29 cellular contexts compared by ENCODE assay signal in the genomic region with DNA sequence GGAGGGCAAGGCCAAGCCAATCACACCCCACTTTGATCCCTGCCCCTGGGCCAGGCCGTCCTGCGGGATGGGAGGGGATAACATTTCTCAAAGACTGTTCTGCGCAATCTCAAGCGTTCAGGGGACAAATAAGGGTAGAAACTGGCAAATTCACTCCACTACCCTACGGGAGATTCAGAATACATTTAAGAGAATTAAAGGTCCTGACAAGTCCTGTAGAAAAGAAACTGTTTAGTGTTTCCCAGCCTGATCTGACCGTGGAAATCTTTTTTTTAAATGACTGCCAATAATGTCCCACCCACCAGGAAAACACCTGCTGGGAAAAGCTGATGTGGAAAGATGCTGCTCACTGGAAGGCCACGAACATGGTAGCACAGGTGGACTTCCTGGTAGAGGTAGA. TPM values are rescaled to one million over a fixed set of nuclear protein-coding genes. Genes with fewer than 3 reads are reported as not detected.
"Had no signal": no experiment of that assay in that cellular context is flagged by ENCODE, and none has a peak within 500 bp of the region (broad histone marks: within the 10 kb centered on the region; RNA-seq: fewer than 3 reads in every experiment).

No MANE protein-coding gene starts in this region.

- H3K36me3 Mint-ChIP-seq: activated CD4-positive, alpha-beta memory T cell treated with anti-CD3 and anti-CD28 coated beads for 36 hours; activated naive CD4-positive, alpha-beta T cell treated with anti-CD3 and anti-CD28 coated beads, Interleukin-2, amount 10 ng/mL, durations not matched to agents 7 days and 5 days; activated naive CD8-positive, alpha-beta T cell had no signal

- H3K27me3 ChIP-seq: brain microvascular endothelial cell had no signal

- H3K27ac ChIP-seq: brain microvascular endothelial cell, PC-9, VCaP had no signal

- H3K27ac Mint-ChIP-seq: activated B cell treated with CpG ODN at 0.5 μM for 24 hours; activated CD4-positive, alpha-beta memory T cell treated with anti-CD3 and anti-CD28 coated beads for 36 hours; activated naive CD4-positive, alpha-beta T cell treated with anti-CD3 and anti-CD28 coated beads, Interleukin-2, amount 10 ng/mL, durations not matched to agents 7 days and 5 days; activated naive CD8-positive, alpha-beta T cell; activated naive CD8-positive, alpha-beta T cell treated with anti-CD3 and anti-CD28 coated beads, Interleukin-2, amount 50 U/mL, for 24 hours; activated T-helper 1 cell treated with anti-CD3 and anti-CD28 coated beads, Interleukin-12 subunit alpha, Interleukin-12 subunit beta, Interleukin-2, Interleukin-4 antibody, amounts not matched to agents 30 ng/mL and 10 ng/mL and 1 ng/mL, durations not matched to agents 14 hours and 24 hours and 36 hours had no signal

- H3K9me3 Mint-ChIP-seq: activated B cell treated with CpG ODN at 0.5 μM for 24 hours; activated CD4-positive, alpha-beta memory T cell treated with anti-CD3 and anti-CD28 coated beads for 36 hours; activated naive CD4-positive, alpha-beta T cell treated with anti-CD3 and anti-CD28 coated beads, Interleukin-2, amount 10 ng/mL, durations not matched to agents 7 days and 5 days; activated naive CD8-positive, alpha-beta T cell treated with anti-CD3 and anti-CD28 coated beads, Interleukin-2, amount 50 U/mL, for 24 hours; activated T-cell treated with anti-CD3 and anti-CD28 coated beads, Interleukin-2, amount 50 U/mL, for 4 hours; activated T-helper 1 cell treated with anti-CD3 and anti-CD28 coated beads, Interleukin-12 subunit alpha, Interleukin-12 subunit beta, Interleukin-2, Interleukin-4 antibody, amounts not matched to agents 30 ng/mL and 10 ng/mL and 1 ng/mL, durations not matched to agents 14 hours and 24 hours and 36 hours had no signal

- H3K4me2 ChIP-seq: PC-9 had no signal

- H3K4me3 Mint-ChIP-seq: activated B cell treated with CpG ODN at 0.5 μM for 24 hours; activated CD4-positive, alpha-beta memory T cell treated with anti-CD3 and anti-CD28 coated beads for 36 hours; activated naive CD4-positive, alpha-beta T cell treated with anti-CD3 and anti-CD28 coated beads, Interleukin-2, amount 10 ng/mL, durations not matched to agents 7 days and 5 days; activated naive CD8-positive, alpha-beta T cell; activated naive CD8-positive, alpha-beta T cell treated with anti-CD3 and anti-CD28 coated beads, Interleukin-2, amount 50 U/mL, for 24 hours; activated T-cell treated with anti-CD3 and anti-CD28 coated beads, Interleukin-2, amount 50 U/mL, for 4 hours; activated T-helper 1 cell treated with anti-CD3 and anti-CD28 coated beads, Interleukin-12 subunit alpha, Interleukin-12 subunit beta, Interleukin-2, Interleukin-4 antibody, amounts not matched to agents 30 ng/mL and 10 ng/mL and 1 ng/mL, durations not matched to agents 14 hours and 24 hours and 36 hours had no signal

- DNase-seq: activated B cell treated with CpG ODN at 0.5 μM for 24 hours; activated CD4-positive, alpha-beta memory T cell treated with anti-CD3 and anti-CD28 coated beads for 36 hours; activated CD4-positive, alpha-beta T cell treated with anti-CD3 and anti-CD28 coated beads for 4 hours; activated CD4-positive, alpha-beta T cell treated with anti-CD3 and anti-CD28 coated beads, Interleukin-2, amount 50 U/mL, for 1 hour; activated CD4-positive, CD25-positive, alpha-beta regulatory T cell treated with anti-CD3 and anti-CD28 coated beads, Interleukin-2, amount 50 U/mL, for 72 hours; activated CD8-positive, alpha-beta memory T cell treated with anti-CD3 and anti-CD28 coated beads, Interleukin-2, amount 50 U/mL, for 4 hours; activated naive CD4-positive, alpha-beta T cell treated with anti-CD3 and anti-CD28 coated beads, Interleukin-2, amount 10 ng/mL, durations not matched to agents 7 days and 5 days; activated naive CD8-positive, alpha-beta T cell treated with anti-CD3 and anti-CD28 coated beads, Interleukin-2, amount 50 U/mL, for 24 hours; activated T-cell treated with anti-CD3 and anti-CD28 coated beads for 4 hours; activated T-cell treated with anti-CD3 and anti-CD28 coated beads, Interleukin-2, amount 50 U/mL, for 4 hours; brain microvascular endothelial cell; central memory CD4-positive, alpha-beta T cell; MM.1S; MV-4-11; NCI-H1092; NCI-H1436 treated with DMSO at 0.1 percent for 48 hours; NCI-H1694 treated with DMSO at 0.1 percent for 48 hours; NCI-H2029; NCI-H345; NCI-H524 treated with DMSO at 0.1 percent for 48 hours; Right ventricle myocardium superior; SW 1271; T-helper 1 cell; T-helper 2 cell; T-helper 9 cell had no signal

- H3K36me3 ChIP-seq: brain microvascular endothelial cell had no signal

- H3K4me3 ChIP-seq: PC-9 had no signal

RNA-seq across cellular contexts. Expression of gene SMOX, which starts 7.3 kb away (rescaled TPM):
- total RNA-seq: activated B cell treated with CpG ODN at 0.5 μM for 24 hours had no signal
